In genomic region chr1:49556676-49557234, GRCh38 we compare ENCODE assay signal across 35 cellular contexts.
"Had no signal": no experiment of that assay in that cellular context is flagged by ENCODE, and none has a peak within 500 bp of the region (broad histone marks: within the 10 kb centered on the region; RNA-seq: fewer than 3 reads in every experiment).

No MANE protein-coding gene starts in this region.

- H3K4me3 Mint-ChIP-seq: activated B cell treated with CpG ODN at 0.5 μM for 24 hours; activated CD4-positive, alpha-beta memory T cell treated with anti-CD3 and anti-CD28 coated beads for 36 hours; activated CD4-positive, alpha-beta T cell treated with anti-CD3 and anti-CD28 coated beads, Interleukin-2, amount 10 ng/mL, durations not matched to agents 24 days and 14 days; activated CD8-positive, alpha-beta memory T cell treated with anti-CD3 and anti-CD28 coated beads, Interleukin-2, amount 10 ng/mL, durations not matched to agents 7 days and 5 days; activated CD8-positive, alpha-beta T cell treated with anti-CD3 and anti-CD28 coated beads, Interleukin-2, amount 10 ng/mL, durations not matched to agents 7 days and 5 days; activated naive CD4-positive, alpha-beta T cell treated with anti-CD3 and anti-CD28 coated beads for 36 hours; activated naive CD8-positive, alpha-beta T cell treated with anti-CD3 and anti-CD28 coated beads for 36 hours; activated T-cell treated with anti-CD3 and anti-CD28 coated beads, Interleukin-2, amount 50 U/mL, for 24 hours; activated T-cell treated with anti-CD3 and anti-CD28 coated beads, Interleukin-2, amount 50 U/mL, for 72 hours; activated T-helper 1 cell treated with anti-CD3 and anti-CD28 coated beads, Interleukin-12 subunit alpha, Interleukin-12 subunit beta, Interleukin-2, Interleukin-4 antibody, amounts not matched to agents 30 ng/mL and 10 ng/mL and 1 ng/mL, durations not matched to agents 14 hours and 24 hours and 36 hours; activated T-helper 17 cell treated with anti-CD3 and anti-CD28 coated beads, Interleukin-2, amount 50 U/mL, for 72 hours; brain; central memory CD8-positive, alpha-beta T cell; T-helper 1 cell treated with Interleukin-12 subunit alpha and Interleukin-12 subunit beta and Interleukin-4 antibody, amounts not matched to agents 30 μg/mL and 1 μg/mL, for 36 hours; T-helper 2 cell treated with Interferon-gamma antibody and Interleukin-4, amounts not matched to agents 5 μg/mL and 100 μg/mL, for 36 hours had no signal

- H3K4me3 ChIP-seq: adrenal gland, ascending aorta, cardiac muscle cell had no signal

- H3K27me3 Mint-ChIP-seq: activated B cell treated with CpG ODN at 0.5 μM for 24 hours; activated CD4-positive, alpha-beta memory T cell treated with anti-CD3 and anti-CD28 coated beads for 36 hours; activated CD4-positive, alpha-beta T cell treated with anti-CD3 and anti-CD28 coated beads, Interleukin-2, amount 10 ng/mL, durations not matched to agents 24 days and 14 days; activated CD8-positive, alpha-beta memory T cell treated with anti-CD3 and anti-CD28 coated beads, Interleukin-2, amount 10 ng/mL, durations not matched to agents 7 days and 5 days; activated naive CD8-positive, alpha-beta T cell treated with anti-CD3 and anti-CD28 coated beads for 36 hours; activated T-cell treated with anti-CD3 and anti-CD28 coated beads, Interleukin-2, amount 50 U/mL, for 24 hours; activated T-helper 17 cell treated with anti-CD3 and anti-CD28 coated beads, Interleukin-2, amount 50 U/mL, for 72 hours; central memory CD8-positive, alpha-beta T cell had no signal

- H3K27me3 ChIP-seq: adrenal gland, ascending aorta, cardiac muscle cell had no signal

- H3K36me3 Mint-ChIP-seq: activated CD4-positive, alpha-beta memory T cell treated with anti-CD3 and anti-CD28 coated beads for 36 hours; activated CD8-positive, alpha-beta memory T cell treated with anti-CD3 and anti-CD28 coated beads, Interleukin-2, amount 10 ng/mL, durations not matched to agents 7 days and 5 days; activated naive CD8-positive, alpha-beta T cell treated with anti-CD3 and anti-CD28 coated beads for 36 hours; brain had no signal

- H3K4me1 ChIP-seq: adrenal gland, ascending aorta had no signal

- DNase-seq: activated B cell treated with CpG ODN at 0.5 μM for 24 hours; activated CD4-positive, alpha-beta memory T cell treated with anti-CD3 and anti-CD28 coated beads for 36 hours; activated CD4-positive, alpha-beta T cell treated with anti-CD3 and anti-CD28 coated beads for 4 hours; activated CD4-positive, alpha-beta T cell treated with anti-CD3 and anti-CD28 coated beads, Interleukin-2, amount 10 ng/mL, durations not matched to agents 24 days and 14 days; activated CD4-positive, alpha-beta T cell treated with anti-CD3 and anti-CD28 coated beads, Interleukin-2, amount 50 U/mL, for 1 hour; activated CD4-positive, alpha-beta T cell treated with anti-CD3 and anti-CD28 coated beads, Interleukin-2, amount 50 U/mL, for 4 hours; activated CD4-positive, CD25-positive, alpha-beta regulatory T cell treated with anti-CD3 and anti-CD28 coated beads, Interleukin-2, amount 50 U/mL, for 72 hours; activated CD8-positive, alpha-beta memory T cell treated with anti-CD3 and anti-CD28 coated beads for 24 hours; activated CD8-positive, alpha-beta memory T cell treated with anti-CD3 and anti-CD28 coated beads, Interleukin-2, amount 10 ng/mL, durations not matched to agents 7 days and 5 days; activated CD8-positive, alpha-beta memory T cell treated with anti-CD3 and anti-CD28 coated beads, Interleukin-2, amount 50 U/mL, for 48 hours; activated CD8-positive, alpha-beta T cell treated with anti-CD3 and anti-CD28 coated beads, Interleukin-2, amount 10 ng/mL, durations not matched to agents 7 days and 5 days; activated effector memory CD4-positive, alpha-beta T cell treated with anti-CD3 and anti-CD28 coated beads, Interleukin-2, amount 50 U/mL, for 16 hours; activated gamma-delta T cell treated with Interleukin-2 at 50 U/mL for 16 hours; activated naive CD4-positive, alpha-beta T cell; activated naive CD4-positive, alpha-beta T cell treated with anti-CD3 and anti-CD28 coated beads for 36 hours; activated naive CD4-positive, alpha-beta T cell treated with anti-CD3 and anti-CD28 coated beads, Interleukin-2, amount 50 U/mL, for 16 hours; activated naive CD8-positive, alpha-beta T cell treated with anti-CD3 and anti-CD28 coated beads for 36 hours; activated T-cell treated with anti-CD3 and anti-CD28 coated beads, Interleukin-2, amount 50 U/mL, for 24 hours; activated T-cell treated with anti-CD3 and anti-CD28 coated beads, Interleukin-2, amount 50 U/mL, for 72 hours; adrenal gland; amniotic stem cell; SW 1271; T-helper 1 cell; T-helper 2 cell; T-helper 9 cell had no signal

- H3K4me1 Mint-ChIP-seq: activated B cell treated with CpG ODN at 0.5 μM for 24 hours; activated CD4-positive, alpha-beta T cell treated with anti-CD3 and anti-CD28 coated beads, Interleukin-2, amount 10 ng/mL, durations not matched to agents 24 days and 14 days; activated CD8-positive, alpha-beta memory T cell treated with anti-CD3 and anti-CD28 coated beads, Interleukin-2, amount 10 ng/mL, durations not matched to agents 7 days and 5 days; activated naive CD8-positive, alpha-beta T cell treated with anti-CD3 and anti-CD28 coated beads for 36 hours; activated T-helper 17 cell treated with anti-CD3 and anti-CD28 coated beads, Interleukin-2, amount 50 U/mL, for 72 hours; brain; central memory CD8-positive, alpha-beta T cell had no signal

- H3K9me3 ChIP-seq: adrenal gland, ascending aorta had no signal

- H3K36me3 ChIP-seq: adrenal gland, ascending aorta, cardiac muscle cell had no signal

- H3K27ac ChIP-seq: adrenal gland, ascending aorta, cardiac muscle cell, VCaP had no signal

- ATAC-seq: activated CD8-positive, alpha-beta memory T cell treated with anti-CD3 and anti-CD28 coated beads, Interleukin-2, amount 10 ng/mL, durations not matched to agents 7 days and 5 days; activated CD8-positive, alpha-beta T cell treated with anti-CD3 and anti-CD28 coated beads, Interleukin-2, amount 10 ng/mL, durations not matched to agents 7 days and 5 days; activated naive CD4-positive, alpha-beta T cell treated with anti-CD3 and anti-CD28 coated beads, Interleukin-2, amount 50 U/mL, for 72 hours; activated T-cell treated with anti-CD3 and anti-CD28 coated beads, Interleukin-2, amount 50 U/mL, for 72 hours; activated T-helper 17 cell treated with anti-CD3 and anti-CD28 coated beads, Interleukin-2, amount 50 U/mL, for 72 hours had no signal
